ENCODE assay signal across 7 cellular contexts in the genomic region with DNA sequence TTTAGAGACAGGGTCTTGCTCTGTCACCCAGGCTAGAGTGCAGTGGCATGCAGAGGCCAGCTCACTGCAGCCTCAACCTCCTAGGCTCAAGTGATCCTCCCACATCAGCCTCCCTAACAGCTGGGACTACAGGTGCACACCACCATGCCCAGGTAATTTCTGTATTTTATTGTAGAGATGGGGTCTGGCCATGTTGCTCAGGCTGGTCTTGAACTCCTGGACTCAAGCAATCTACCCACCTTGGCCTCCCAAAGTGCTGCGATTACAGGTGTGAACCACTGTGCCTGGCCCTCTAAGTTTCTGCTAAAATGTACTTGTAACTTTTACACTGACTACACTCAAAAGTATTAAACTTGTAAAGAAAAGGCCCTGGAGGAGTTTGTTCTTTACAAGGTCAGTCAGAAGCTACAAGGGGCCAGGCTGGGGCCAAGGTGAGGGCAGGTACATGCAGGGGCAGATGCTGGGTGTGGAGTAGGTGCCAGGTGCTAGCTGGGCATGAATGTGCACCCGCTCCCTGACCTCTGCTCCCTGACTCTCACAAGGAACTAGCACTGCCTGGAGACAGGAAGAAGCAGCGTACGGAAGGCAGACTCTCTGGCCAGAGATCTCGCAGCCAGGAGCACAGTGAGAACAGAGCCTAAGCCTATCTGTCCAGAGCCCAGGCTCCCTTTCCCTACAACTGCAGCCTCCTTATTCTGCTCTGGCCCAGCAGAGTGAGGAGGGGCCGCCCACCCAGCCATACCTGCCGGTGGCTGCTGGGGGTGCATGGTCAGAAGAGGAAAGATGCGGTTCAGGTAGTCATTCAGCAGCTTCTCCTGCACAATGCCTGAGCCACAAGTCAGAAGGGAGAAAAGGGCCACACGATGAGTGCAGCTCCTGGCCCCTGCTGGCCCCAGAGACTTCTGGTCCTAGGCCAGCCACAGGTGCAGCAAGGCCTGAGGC. TPM values are rescaled to one million over a fixed set of nuclear protein-coding genes. Genes with fewer than 3 reads are reported as not detected.
A peak's percentile ranks its signal among the peaks of the same experiment; 100 is the strongest.
DNase-seq lines count a peak whose midpoint lies in the region; ATAC-seq, FAIRE-seq and TF ChIP-seq lines count a peak whose summit lies in the region.
"Not testable (repeated sequence)": the region's sequence is repeated elsewhere in the genome, so short reads cannot be mapped to it uniquely, and the experiment has no call there.

No MANE protein-coding gene starts in this region.

- H3K4me1 ChIP-seq in Karpas-422 (ENCODE audit: low read length) (peaks cover 29% of the 10 kb centered on the region), keratinocyte (ENCODE audit: control insufficient read depth, extremely low read depth, insufficient read depth, low read length) (peaks cover 20% of the 10 kb centered on the region), spleen (peaks cover 30 to 64% (median 46%) of the 10 kb centered on the region in 6 donors)

- CTCF ChIA-PET in activated naive CD4-positive, alpha-beta T cell treated with anti-CD3 and anti-CD28 coated beads for 36 hours (lab: Charles Lee), result not testable (repeated sequence)

- not testable (repeated sequence) for H3K9me3 ChIP-seq in Karpas-422 (ENCODE audit: low read length); keratinocyte (ENCODE audit: control insufficient read depth, low read depth, low read length); spleen

- not testable (repeated sequence) for H3K27me3 Mint-ChIP-seq in activated CD4-positive, alpha-beta T cell treated with anti-CD3 and anti-CD28 coated beads, Interleukin-2, amount 10 ng/mL, durations not matched to agents 24 days and 14 days; activated naive CD4-positive, alpha-beta T cell treated with anti-CD3 and anti-CD28 coated beads for 36 hours (ENCODE audit: low read depth); natural killer cell (ENCODE audit: low read depth in 2 of 2)

- not testable (repeated sequence) for H3K4me3 Mint-ChIP-seq in activated CD4-positive, alpha-beta T cell treated with anti-CD3 and anti-CD28 coated beads, Interleukin-2, amount 10 ng/mL, durations not matched to agents 24 days and 14 days; activated naive CD4-positive, alpha-beta T cell treated with anti-CD3 and anti-CD28 coated beads for 36 hours
- H3K4me3 Mint-ChIP-seq in natural killer cell, result peak overlapping the region; percentile 13

- not testable (repeated sequence) for FAIRE-seq in keratinocyte (lab: Jason Lieb, UNC)

- H3K79me2 ChIP-seq in Karpas-422 (ENCODE audit: low read length), result peaks cover 65% of the 10 kb centered on the region
- peaks cover 44% of the 10 kb centered on the region for H3K79me2 ChIP-seq in keratinocyte (ENCODE audit: control insufficient read depth, insufficient read depth, low read length)

- not testable (repeated sequence) for H3K27me3 ChIP-seq in Karpas-422 (ENCODE audit: low read length); keratinocyte (ENCODE audit: control insufficient read depth, extremely low read depth, insufficient read depth, low read length); spleen (replicated peaks in 1 of 7)

- H3K4me3 ChIP-seq in Karpas-422 (ENCODE audit: low read length) (peak overlapping the region; percentile 82), spleen (peak overlapping the region in 3 of 8 donors; percentile 60 to 78 (median 67))
- not testable (repeated sequence) for H3K4me3 ChIP-seq in keratinocyte (ENCODE audit: control insufficient read depth in 2 of 3, extremely low read depth in 1 of 3, insufficient read depth in 2 of 3, low read depth in 1 of 3, low read length in 3 of 3)

- WGBS in spleen, 5 donors, result 73 to 87% (median 79%) methylated on average over 6 to 9 of the region's 9 CpGs

- not testable (repeated sequence) for H3K9me1 ChIP-seq in keratinocyte (ENCODE audit: control insufficient read depth, extremely low read depth, insufficient read depth, low read length)

- H3K36me3 ChIP-seq in Karpas-422 (ENCODE audit: insufficient read depth, low read length); keratinocyte (ENCODE audit: control insufficient read depth in 2 of 2, extremely low read depth in 1 of 2, insufficient read depth in 2 of 2, low read length in 2 of 2): not testable (repeated sequence)
- peaks cover 0 to 34% (median 0%) of the 10 kb centered on the region in 6 donors for H3K36me3 ChIP-seq in spleen

- peak overlapping the region; percentile 89 for H3K4me2 ChIP-seq in Karpas-422 (ENCODE audit: low read depth, low read length, poor library complexity, severe bottlenecking)
- peak overlapping the region; percentile 89 for H3K4me2 ChIP-seq in keratinocyte (ENCODE audit: control insufficient read depth, extremely low read depth, insufficient read depth, low read depth, low read length)

- dilution Hi-C loops in keratinocyte (cut with MboI; ENCODE audit: extremely low pct_ligation_motif_present, low sequenced_read_pairs), result not testable (repeated sequence)

- intact Hi-C loops in activated CD4-positive, alpha-beta T cell treated with anti-CD3 and anti-CD28 coated beads, Interleukin-2, amount 10 ng/mL, durations not matched to agents 24 days and 14 days (cut with micrococcal nuclease); activated naive CD4-positive, alpha-beta T cell treated with anti-CD3 and anti-CD28 coated beads for 36 hours (cut with micrococcal nuclease); spleen (cut with DNase I; ENCODE audit: low total_unique reads): not testable (repeated sequence)
- intact Hi-C loops in natural killer cell (cut with micrococcal nuclease), result loop anchor here (10.0 kb wide), 1 partner anchor 253 kb away; a partner anchor contains a TSS

- not testable (repeated sequence) for H3K36me3 Mint-ChIP-seq in activated CD4-positive, alpha-beta T cell treated with anti-CD3 and anti-CD28 coated beads, Interleukin-2, amount 10 ng/mL, durations not matched to agents 24 days and 14 days (ENCODE audit: low read depth); activated naive CD4-positive, alpha-beta T cell treated with anti-CD3 and anti-CD28 coated beads for 36 hours (ENCODE audit: low read depth); natural killer cell

- not testable (repeated sequence) for H4K20me1 ChIP-seq in Karpas-422 (ENCODE audit: insufficient read depth, low read depth, low read length); keratinocyte (ENCODE audit: control insufficient read depth, extremely low read depth, insufficient read depth, low read length)

- DNase-seq in Karpas-422; keratinocyte (ENCODE audit: low read depth, low spot score); natural killer cell: not testable (repeated sequence)
- peak; percentile 69 for DNase-seq in activated CD4-positive, alpha-beta T cell treated with anti-CD3 and anti-CD28 coated beads, Interleukin-2, amount 10 ng/mL, durations not matched to agents 24 days and 14 days
- peak; percentile 3 for DNase-seq in activated naive CD4-positive, alpha-beta T cell treated with anti-CD3 and anti-CD28 coated beads for 36 hours
- DNase-seq in ecto neural progenitor cell (ENCODE audit: low spot score) (peak; percentile 53), spleen (peak; percentile 78)

- not testable (repeated sequence) for ATAC-seq in natural killer cell

- H3K27ac Mint-ChIP-seq in activated CD4-positive, alpha-beta T cell treated with anti-CD3 and anti-CD28 coated beads, Interleukin-2, amount 10 ng/mL, durations not matched to agents 24 days and 14 days; activated naive CD4-positive, alpha-beta T cell treated with anti-CD3 and anti-CD28 coated beads for 36 hours; natural killer cell: not testable (repeated sequence)

- not testable (repeated sequence) for TF ChIP-seq CTCF in keratinocyte (optimal IDR thresholded peaks at IDR 0.05 in 1 of 3, IDR thresholded peaks at IDR 0.05 in 1 of 3, conservative IDR thresholded peaks at IDR 0.05 in 1 of 3; ENCODE audit: extremely low read depth in 1 of 3, insufficient read depth in 2 of 3, low read length in 3 of 3); natural killer cell (IDR thresholded peaks at IDR 0.05); spleen (IDR thresholded peaks at IDR 0.05 in 8 of 11, conservative IDR thresholded peaks at IDR 0.05 in 3 of 11)

- H3K9ac ChIP-seq in Karpas-422 (ENCODE audit: low read length), result peak overlapping the region; percentile 75
- H3K9ac ChIP-seq in keratinocyte (ENCODE audit: control insufficient read depth, extremely low read depth, insufficient read depth, low read length), result not testable (repeated sequence)

- H2AFZ ChIP-seq in Karpas-422 (ENCODE audit: low read length); keratinocyte (ENCODE audit: control insufficient read depth, low read length): not testable (repeated sequence)

- TF ChIP-seq POLR2A in spleen (IDR thresholded peaks at IDR 0.05), result not testable (repeated sequence)

- not testable (repeated sequence) for H3K27ac ChIP-seq in Karpas-422 (ENCODE audit: low read length); keratinocyte (ENCODE audit: control insufficient read depth, insufficient read depth, low read length); spleen

- not testable (repeated sequence) for H3K9me3 Mint-ChIP-seq in activated CD4-positive, alpha-beta T cell treated with anti-CD3 and anti-CD28 coated beads, Interleukin-2, amount 10 ng/mL, durations not matched to agents 24 days and 14 days; activated naive CD4-positive, alpha-beta T cell treated with anti-CD3 and anti-CD28 coated beads for 36 hours; natural killer cell

- not testable (repeated sequence) for H3K4me1 Mint-ChIP-seq in activated CD4-positive, alpha-beta T cell treated with anti-CD3 and anti-CD28 coated beads, Interleukin-2, amount 10 ng/mL, durations not matched to agents 24 days and 14 days; activated naive CD4-positive, alpha-beta T cell treated with anti-CD3 and anti-CD28 coated beads for 36 hours (ENCODE audit: low read depth); natural killer cell

- H3K9me2 ChIP-seq in Karpas-422 (replicated peaks; ENCODE audit: insufficient read depth, low read length), result not testable (repeated sequence)

RNA-seq across cellular contexts. Expression of a gene that starts 24.5 kb away (rescaled TPM):
- total RNA-seq in Karpas-422 (2014; rRNA removed; shearing (Covaris generic); ENCODE audit: low replicate concordance), result under 0.01 TPM in 2 replicates
- 1,962 and 2,189 TPM in 2 replicates for total RNA-seq in activated CD4-positive, alpha-beta T cell treated with anti-CD3 and anti-CD28 coated beads, Interleukin-2, amount 10 ng/mL, durations not matched to agents 24 days and 14 days
- 1,000 to 10,000 TPM; 1,341 to 1,386 TPM for total RNA-seq in activated naive CD4-positive, alpha-beta T cell treated with anti-CD3 and anti-CD28 coated beads for 36 hours
- 66.0 to 67.0 TPM in 2 of 3 replicates, not detected in the other for polyA plus RNA-seq in keratinocyte
- not detected for polyA plus RNA-seq in keratinocyte (2011; ENCODE audit: low read depth)
- polyA plus RNA-seq in keratinocyte (2011; cell fraction: cytosol; rRNA removed), result not detected in 2 replicates
- under 0.01 TPM in 2 replicates for polyA plus RNA-seq in keratinocyte (2011; cell fraction: nucleus; rRNA removed)
- not detected in 2 replicates for polyA plus RNA-seq in keratinocyte (2012; ENCODE audit: low replicate concordance)
- polyA minus RNA-seq in keratinocyte, result 13,175 to 24,724 TPM (median 16,252 TPM) in 3 replicates
- 39,283 TPM for polyA minus RNA-seq in keratinocyte (2011; cell fraction: cytosol; rRNA and poly(A)+ RNA removed)
- 15,420 and 21,721 TPM in 2 replicates for polyA minus RNA-seq in keratinocyte (2011; cell fraction: nucleus; rRNA and poly(A)+ RNA removed)
- 1,000 to 10,000 TPM; 2,937 to 3,261 (median 3,038) TPM for total RNA-seq in natural killer cell
- total RNA-seq in spleen, result 1,000 to 10,000 TPM in 4 of 7 donors, under 1 TPM in 3; under 0.01 to 8,075 (median 6,234) TPM
- not detected for polyA plus RNA-seq in spleen

RNA-seq across cellular contexts. Expression of a gene that starts 28.9 kb away (rescaled TPM):
- 8.5 and 18.4 TPM in 2 replicates for total RNA-seq in Karpas-422 (2014; rRNA removed; shearing (Covaris generic); ENCODE audit: low replicate concordance)
- total RNA-seq in activated CD4-positive, alpha-beta T cell treated with anti-CD3 and anti-CD28 coated beads, Interleukin-2, amount 10 ng/mL, durations not matched to agents 24 days and 14 days, result 4.2 and 5.1 TPM in 2 replicates
- total RNA-seq in activated naive CD4-positive, alpha-beta T cell treated with anti-CD3 and anti-CD28 coated beads for 36 hours, result 1 to 10 TPM; 1.6 to 1.9 TPM
- polyA plus RNA-seq in keratinocyte (12.8 to 16.4 TPM (median 14.2 TPM) in 3 replicates), spleen (1 to 10 TPM; 1.3 to 7.2 (median 2.9) TPM)
- polyA plus RNA-seq in keratinocyte (2011; ENCODE audit: low read depth), result 3.5 TPM
- polyA plus RNA-seq in keratinocyte (2011; cell fraction: cytosol; rRNA removed), result 7.2 and 11.7 TPM in 2 replicates
- polyA plus RNA-seq in keratinocyte (2011; cell fraction: nucleus; rRNA removed), result 26.9 TPM in 2 replicates
- 3.7 and 11.0 TPM in 2 replicates for polyA plus RNA-seq in keratinocyte (2012; ENCODE audit: low replicate concordance)
- polyA minus RNA-seq in keratinocyte, result 16.0 to 24.8 TPM (median 19.8 TPM) in 3 replicates
- 6.1 TPM for polyA minus RNA-seq in keratinocyte (2011; cell fraction: cytosol; rRNA and poly(A)+ RNA removed)
- 26.5 and 55.5 TPM in 2 replicates for polyA minus RNA-seq in keratinocyte (2011; cell fraction: nucleus; rRNA and poly(A)+ RNA removed)
- total RNA-seq in natural killer cell (10 to 100 TPM; 18.4 to 26.0 (median 22.8) TPM), spleen (10 to 100 TPM; 22.0 to 60.7 (median 33.7) TPM)
